ENCODE assay signal across 8 cellular contexts in genomic region chr3:25856902-25857518, GRCh38.
DNase-seq lines count a peak whose midpoint lies in the region; ATAC-seq and TF ChIP-seq lines count a peak whose summit lies in the region.

No MANE protein-coding gene starts in this region.

- no peaks in the 10 kb centered on the region for H3K79me2 ChIP-seq in neural progenitor cell (ENCODE audit: low read depth)

- CTCF ChIA-PET in activated CD4-positive, alpha-beta T cell treated with anti-CD3 and anti-CD28 coated beads, Interleukin-2, amount 10 ng/mL, durations not matched to agents 7 days and 5 days (lab: Charles Lee) = interaction anchor here (0.7 to 1.9 kb wide), 4 partner anchors 11 to 217 kb away, joined by 3 to 17 read pairs (median 4); no protein-coding TSS in a partner anchor

- no peaks in the 10 kb centered on the region for H3K36me3 Mint-ChIP-seq in activated CD4-positive, alpha-beta T cell treated with anti-CD3 and anti-CD28 coated beads, Interleukin-2, amount 10 ng/mL, durations not matched to agents 7 days and 5 days (ENCODE audit: low read depth)
- H3K36me3 Mint-ChIP-seq in neural progenitor cell = no peaks in the 10 kb centered on the region

- H3K4me1 Mint-ChIP-seq in activated CD4-positive, alpha-beta T cell treated with anti-CD3 and anti-CD28 coated beads, Interleukin-2, amount 10 ng/mL, durations not matched to agents 7 days and 5 days = peaks cover 5% of the 10 kb centered on the region
- no peaks in the 10 kb centered on the region for H3K4me1 Mint-ChIP-seq in neural progenitor cell

- no peaks in the 10 kb centered on the region for H4K20me1 ChIP-seq in neural progenitor cell (ENCODE audit: low read depth)

- no peak overlapping the region for H3K4me2 ChIP-seq in neural progenitor cell

- no peak overlapping the region for H2AFZ ChIP-seq in neural progenitor cell (replicated peaks)

- H3K27ac Mint-ChIP-seq in activated CD4-positive, alpha-beta T cell treated with anti-CD3 and anti-CD28 coated beads, Interleukin-2, amount 10 ng/mL, durations not matched to agents 7 days and 5 days = no peak overlapping the region
- no peak overlapping the region for H3K27ac Mint-ChIP-seq in neural progenitor cell

- TF ChIP-seq CTCF in neural progenitor cell (IDR thresholded peaks at IDR 0.05) = peak; percentile 76

- POLR2A ChIA-PET in activated CD4-positive, alpha-beta T cell treated with anti-CD3 and anti-CD28 coated beads, Interleukin-2, amount 10 ng/mL, durations not matched to agents 7 days and 5 days (lab: Charles Lee) = interaction anchor here (0.6 kb wide), 1 partner anchor 79 kb away, joined by 3 read pairs; no protein-coding TSS in a partner anchor

- peak; percentile 94 for ATAC-seq in GM21390 (IDR thresholded peaks at IDR 0.05; ENCODE audit: unreplicated experiment)
- peak; percentile 67 for ATAC-seq in HG03558 (IDR thresholded peaks at IDR 0.05; ENCODE audit: extremely low read depth, unreplicated experiment)

- no peaks in the 10 kb centered on the region for H3K36me3 ChIP-seq in neural progenitor cell

- H3K27me3 Mint-ChIP-seq in activated CD4-positive, alpha-beta T cell treated with anti-CD3 and anti-CD28 coated beads, Interleukin-2, amount 10 ng/mL, durations not matched to agents 7 days and 5 days = no peaks in the 10 kb centered on the region
- no peaks in the 10 kb centered on the region for H3K27me3 Mint-ChIP-seq in neural progenitor cell (ENCODE audit: insufficient read depth, low read depth)

- no peak overlapping the region for H3K4me3 Mint-ChIP-seq in activated CD4-positive, alpha-beta T cell treated with anti-CD3 and anti-CD28 coated beads, Interleukin-2, amount 10 ng/mL, durations not matched to agents 7 days and 5 days
- H3K4me3 Mint-ChIP-seq in neural progenitor cell = no peak overlapping the region

- H3K9me3 ChIP-seq in neural progenitor cell (ENCODE audit: low read depth) = no peaks in the 10 kb centered on the region

- DNase-seq in activated CD4-positive, alpha-beta T cell treated with anti-CD3 and anti-CD28 coated beads, Interleukin-2, amount 10 ng/mL, durations not matched to agents 7 days and 5 days = peak; percentile 31
- no peak for DNase-seq in activated CD4-positive, alpha-beta T cell treated with anti-CD3 and anti-CD28 coated beads for 1 hour
- peak; percentile 75 for DNase-seq in RKO (ENCODE audit: low spot score)
- peak; percentile 64 for DNase-seq in epidermal melanocyte (ENCODE audit: insufficient read length, low spot score)
- peak; percentile 46 for DNase-seq in neural progenitor cell (ENCODE audit: low spot score)
- no peak for DNase-seq in activated naive CD4-positive, alpha-beta T cell treated with Interleukin-2 at 50 U/mL for 16 hours

- H3K9me3 Mint-ChIP-seq in activated CD4-positive, alpha-beta T cell treated with anti-CD3 and anti-CD28 coated beads, Interleukin-2, amount 10 ng/mL, durations not matched to agents 7 days and 5 days = peaks cover 2% of the 10 kb centered on the region
- H3K9me3 Mint-ChIP-seq in neural progenitor cell = peaks cover 10% of the 10 kb centered on the region

- no peak overlapping the region for H3K27ac ChIP-seq in neural progenitor cell

- no peaks in the 10 kb centered on the region for H3K4me1 ChIP-seq in neural progenitor cell

- no peaks in the 10 kb centered on the region for H3F3A ChIP-seq in neural progenitor cell (ENCODE audit: low read depth)

- no peak overlapping the region for H3K9ac ChIP-seq in neural progenitor cell

- no peaks in the 10 kb centered on the region for H3K27me3 ChIP-seq in neural progenitor cell

- no peak overlapping the region for H3K4me3 ChIP-seq in neural progenitor cell

Comparison
In these comparisons a context has a peak if more than half of its experiments do, and no peak if none do; other contexts are left out.
1. DNase-seq: peak in activated CD4-positive, alpha-beta T cell treated with anti-CD3 and anti-CD28 coated beads, Interleukin-2, amount 10 ng/mL, durations not matched to agents 7 days and 5 days (single experiment), RKO (single experiment), epidermal melanocyte (single experiment) and neural progenitor cell (single experiment); none in activated CD4-positive, alpha-beta T cell treated with anti-CD3 and anti-CD28 coated beads for 1 hour (single experiment) and activated naive CD4-positive, alpha-beta T cell treated with Interleukin-2 at 50 U/mL for 16 hours (single experiment).